1 cellular context compared by ENCODE assay signal in genomic region chr15:90389513-90389912, GRCh38.
A peak's percentile ranks its signal among the peaks of the same experiment; 100 is the strongest.
TF ChIP-seq lines count a peak whose summit lies in the region.

No MANE protein-coding gene starts in this region.

TF ChIP-seq in K562, 482 proteins besides CTCF, POLR2A, EP300 and RAD21 (continued from another document):
- TF ChIP-seq MAFG (tag; conservative IDR thresholded peaks at IDR 0.05), result no peak
- no peak for TF ChIP-seq HDGF (IDR thresholded peaks at IDR 0.05)
- TF ChIP-seq ZNF12 (CRISPR knock-in tag; IDR thresholded peaks at IDR 0.05), result no peak
- TF ChIP-seq RBFOX2 (IDR thresholded peaks at IDR 0.05; ENCODE audit: low read depth, low read length), result 0 out of 2 replicates have a peak, but pooled peaks have one; percentile 28
- no peak for TF ChIP-seq IFI16 (CRISPR knock-in tag; IDR thresholded peaks at IDR 0.05)
- no peak for TF ChIP-seq ZNF217 (CRISPR knock-in tag; IDR thresholded peaks at IDR 0.05)
- TF ChIP-seq POLR3A (IDR thresholded peaks at IDR 0.05; ENCODE audit: borderline replicate concordance, extremely low read depth, insufficient read depth, insufficient read length), result no peak
- no peak for TF ChIP-seq HLTF (IDR thresholded peaks at IDR 0.05)
TF ChIP-seq in K562: peak in this region for 2.
